Comparison of ENCODE assay signal across 9 cellular contexts in genomic region chr11:2988361-2988762, GRCh38. TPM values are rescaled to one million over a fixed set of nuclear protein-coding genes. Genes with fewer than 3 reads are reported as not detected.
DNase-seq lines count a peak whose midpoint lies in the region; ATAC-seq and TF ChIP-seq lines count a peak whose summit lies in the region.
"Had no signal": no experiment of that assay in that cellular context is flagged by ENCODE, and none has a peak within 500 bp of the region (broad histone marks: within the 10 kb centered on the region; RNA-seq: fewer than 3 reads in every experiment).

No MANE protein-coding gene starts in this region.

- H3K9me3 ChIP-seq in PC-9 (ENCODE audit: insufficient read depth, low read depth) (no peaks in the 10 kb centered on the region), osteoblast (ENCODE audit: low read depth, low read length) (no peaks in the 10 kb centered on the region)

- intact Hi-C loops in PC-9 (cut with micrococcal nuclease; ENCODE audit: unreplicated experiment) (no loop called here), dorsolateral prefrontal cortex (cut with DNase I) (no loop called here)

- no TSS peak for BruUV-seq in PC-9 (replicated peaks; lab: Mats Ljungman, UMichigan)

- ATAC-seq in GM21786 (IDR thresholded peaks at IDR 0.05; ENCODE audit: unreplicated experiment) = no peak

- peak overlapping the region; percentile 73 for H3K27ac ChIP-seq in PC-9
- peak overlapping the region in 54 of 59 donors; percentile 1 to 83 (median 62) for H3K27ac ChIP-seq in dorsolateral prefrontal cortex
- peak overlapping the region; percentile 52 for H3K27ac ChIP-seq in osteoblast (ENCODE audit: low read depth, low read length)

- H3K4me1 ChIP-seq in PC-9 (replicated peaks; ENCODE audit: insufficient read depth) = peaks cover 26% of the 10 kb centered on the region
- H3K4me1 ChIP-seq in osteoblast (ENCODE audit: insufficient read depth, low read length) = peaks cover 33% of the 10 kb centered on the region

- H3K36me3 ChIP-seq in PC-9 (ENCODE audit: low read depth) (no peaks in the 10 kb centered on the region), osteoblast (ENCODE audit: insufficient read depth, low read length) (no peaks in the 10 kb centered on the region)

- no peak for TF ChIP-seq CTCF in PC-9 (conservative IDR thresholded peaks at IDR 0.05)
- no peak for TF ChIP-seq CTCF in dorsolateral prefrontal cortex (IDR thresholded peaks at IDR 0.05 in 54 of 56, conservative IDR thresholded peaks at IDR 0.05 in 2 of 56; ENCODE audit: low read depth in 1 of 56, partially characterized antibody in 56 of 56)
- TF ChIP-seq CTCF in osteoblast (IDR thresholded peaks at IDR 0.05; ENCODE audit: extremely low read depth, low read depth, low read length) = no peak

- H3F3A ChIP-seq in PC-9 (ENCODE audit: insufficient read depth, low read depth) = peaks cover 9% of the 10 kb centered on the region; the same call in 1 of the 2 replicates

- no peaks in the 10 kb centered on the region for H3K9me2 ChIP-seq in PC-9 (ENCODE audit: insufficient read depth)

- DNase-seq in PC-9 = no peak
- no peak for DNase-seq in dorsolateral prefrontal cortex
- no peak for DNase-seq in osteoblast (ENCODE audit: insufficient read length, low spot score, missing footprints)
- DNase-seq in NCI-H2107 (lab: John Stamatoyannopoulos, UW) = no peak
- no peak for DNase-seq in T-helper 9 cell
- DNase-seq in NOMO-1 treated with DMSO at 0.1 percent for 48 hours (lab: John Stamatoyannopoulos, UW; ENCODE audit: unreplicated experiment) = no peak

- H3K79me2 ChIP-seq in PC-9 (ENCODE audit: low read depth) (peaks cover 84% of the 10 kb centered on the region), osteoblast (ENCODE audit: insufficient read depth, low read length) (peaks cover 84% of the 10 kb centered on the region)

- POLR2A ChIA-PET in PC-9 (lab: Charles Lee; ENCODE audit: unreplicated experiment) = no interaction called here

- H4K20me1 ChIP-seq in PC-9 (ENCODE audit: insufficient read depth) (no peaks in the 10 kb centered on the region; the same call in 1 of the 2 replicates), osteoblast (ENCODE audit: insufficient read depth, low read length) (peaks cover 18% of the 10 kb centered on the region)

- H3K4me2 ChIP-seq in PC-9 = peak overlapping the region; percentile 99
- peak overlapping the region; percentile 82 for H3K4me2 ChIP-seq in osteoblast (ENCODE audit: insufficient read depth, low read length)

- no peak overlapping the region for H2AFZ ChIP-seq in PC-9
- H2AFZ ChIP-seq in osteoblast (ENCODE audit: low read length) = peak overlapping the region; percentile 48

- peak overlapping the region; percentile 54 for H3K4me3 ChIP-seq in GM08714 (ENCODE audit: low read length)
- peak overlapping the region; percentile 85; the same call in 1 of the 2 replicates for H3K4me3 ChIP-seq in PC-9
- H3K4me3 ChIP-seq in dorsolateral prefrontal cortex = peak overlapping the region in 44 of 59 donors; percentile 0 to 98 (median 35)
- peak overlapping the region; percentile 98 for H3K4me3 ChIP-seq in osteoblast (ENCODE audit: insufficient read depth, low read length)

- H3K27me3 ChIP-seq in PC-9 (ENCODE audit: insufficient read depth, low read depth) (no peaks in the 10 kb centered on the region), dorsolateral prefrontal cortex (no peaks in the 10 kb centered on the region), osteoblast (ENCODE audit: insufficient read depth, low read length) (no peaks in the 10 kb centered on the region)

- CTCF ChIA-PET in PC-9 (lab: Charles Lee) = no interaction called here

RNA-seq across cellular contexts. Expression of gene NAP1L4, which starts 3.8 kb away (rescaled TPM):
- 73.3 and 86.7 TPM in 2 replicates for total RNA-seq in PC-9 (2021)
- 100 to 1,000 TPM; 135 to 252 (median 182) TPM for total RNA-seq in dorsolateral prefrontal cortex
- 72.0 and 87.8 TPM in 2 replicates for total RNA-seq in osteoblast

RNA-seq across cellular contexts. Expression of gene PHLDA2, which starts 59.1 kb away (rescaled TPM):
- total RNA-seq in PC-9 (2021) = 10.7 and 14.1 TPM in 2 replicates
- 1 to 10 TPM in 104 of 120 experiments, under 1 TPM in 13, not detected in 3; 0.52 to 7.6 (median 2.4) TPM for total RNA-seq in dorsolateral prefrontal cortex
- 2.5 and 3.8 TPM in 2 replicates for total RNA-seq in osteoblast
- total RNA-seq: cerebellum had no signal

Comparison
In these comparisons a context has a peak if more than half of its experiments do, and no peak if none do; other contexts are left out.
1. H3K4me3 ChIP-seq: peak in every context shown above with its lines; median percentile 98 in osteoblast; 85 in PC-9; 54 in GM08714; 35 in dorsolateral prefrontal cortex.